Comparison of ENCODE assay signal across 1 cellular context in the genomic region with DNA sequence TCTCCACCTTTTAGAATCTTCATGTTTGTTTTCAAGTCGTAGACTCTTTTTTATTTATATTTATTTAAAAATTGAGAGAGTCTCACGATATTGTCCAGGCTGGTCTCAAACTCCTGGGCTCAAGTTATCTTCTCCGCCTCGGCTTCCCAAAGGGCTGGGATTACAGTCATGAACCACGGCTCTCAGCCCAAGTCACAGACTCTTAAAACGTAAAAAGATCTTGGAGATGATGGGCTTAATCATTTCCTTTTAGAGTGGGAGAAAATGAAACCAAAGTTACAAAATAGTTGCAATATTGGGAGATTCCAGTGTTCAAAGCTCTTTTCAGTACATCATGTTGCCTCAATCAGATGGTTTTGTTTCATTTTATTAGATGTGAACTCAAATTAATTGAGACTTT.
TF ChIP-seq lines count a peak whose summit lies in the region.

No MANE protein-coding gene starts in this region.

TF ChIP-seq in GM23338, 12 proteins besides CTCF, POLR2A, EP300 and RAD21 (continued from another document):
- TF ChIP-seq, protein P1, sequence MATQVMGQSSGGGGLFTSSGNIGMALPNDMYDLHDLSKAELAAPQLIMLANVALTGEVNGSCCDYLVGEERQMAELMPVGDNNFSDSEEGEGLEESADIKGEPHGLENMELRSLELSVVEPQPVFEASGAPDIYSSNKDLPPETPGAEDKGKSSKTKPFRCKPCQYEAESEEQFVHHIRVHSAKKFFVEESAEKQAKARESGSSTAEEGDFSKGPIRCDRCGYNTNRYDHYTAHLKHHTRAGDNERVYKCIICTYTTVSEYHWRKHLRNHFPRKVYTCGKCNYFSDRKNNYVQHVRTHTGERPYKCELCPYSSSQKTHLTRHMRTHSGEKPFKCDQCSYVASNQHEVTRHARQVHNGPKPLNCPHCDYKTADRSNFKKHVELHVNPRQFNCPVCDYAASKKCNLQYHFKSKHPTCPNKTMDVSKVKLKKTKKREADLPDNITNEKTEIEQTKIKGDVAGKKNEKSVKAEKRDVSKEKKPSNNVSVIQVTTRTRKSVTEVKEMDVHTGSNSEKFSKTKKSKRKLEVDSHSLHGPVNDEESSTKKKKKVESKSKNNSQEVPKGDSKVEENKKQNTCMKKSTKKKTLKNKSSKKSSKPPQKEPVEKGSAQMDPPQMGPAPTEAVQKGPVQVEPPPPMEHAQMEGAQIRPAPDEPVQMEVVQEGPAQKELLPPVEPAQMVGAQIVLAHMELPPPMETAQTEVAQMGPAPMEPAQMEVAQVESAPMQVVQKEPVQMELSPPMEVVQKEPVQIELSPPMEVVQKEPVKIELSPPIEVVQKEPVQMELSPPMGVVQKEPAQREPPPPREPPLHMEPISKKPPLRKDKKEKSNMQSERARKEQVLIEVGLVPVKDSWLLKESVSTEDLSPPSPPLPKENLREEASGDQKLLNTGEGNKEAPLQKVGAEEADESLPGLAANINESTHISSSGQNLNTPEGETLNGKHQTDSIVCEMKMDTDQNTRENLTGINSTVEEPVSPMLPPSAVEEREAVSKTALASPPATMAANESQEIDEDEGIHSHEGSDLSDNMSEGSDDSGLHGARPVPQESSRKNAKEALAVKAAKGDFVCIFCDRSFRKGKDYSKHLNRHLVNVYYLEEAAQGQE (IDR thresholded peaks at IDR 0.05; ENCODE audit: unreplicated experiment), result no peak
- TF ChIP-seq JUNB (IDR thresholded peaks at IDR 0.05; ENCODE audit: unreplicated experiment) (no peak), CREB1 (CRISPR knock-in tag; IDR thresholded peaks at IDR 0.05; ENCODE audit: low read depth) (no peak), STAT1 (IDR thresholded peaks at IDR 0.05; ENCODE audit: unreplicated experiment) (no peak)
